19 cellular contexts compared by ENCODE assay signal in the genomic region with DNA sequence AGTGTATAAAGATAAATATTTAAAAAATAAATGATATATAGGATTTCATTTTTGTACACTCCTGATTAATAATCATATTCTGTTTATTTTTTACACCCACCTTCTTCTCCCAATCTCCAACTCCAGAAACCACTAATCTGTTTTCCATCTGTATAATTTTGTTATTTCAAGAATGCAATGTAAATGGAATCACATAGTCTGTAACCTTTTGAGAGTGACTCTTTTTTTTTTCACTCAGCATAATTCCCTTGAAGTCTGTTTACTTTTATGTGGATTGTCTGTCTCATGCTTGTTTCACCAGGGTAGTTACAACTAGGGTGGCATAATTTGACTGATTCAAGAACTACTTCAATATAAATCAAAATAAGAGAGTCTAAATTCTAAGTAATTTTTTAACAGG. TPM values are rescaled to one million over a fixed set of nuclear protein-coding genes. Genes with fewer than 3 reads are reported as not detected.
"Had no signal": no experiment of that assay in that cellular context is flagged by ENCODE, and none has a peak within 500 bp of the region (broad histone marks: within the 10 kb centered on the region; RNA-seq: fewer than 3 reads in every experiment).

No MANE protein-coding gene starts in this region.

- H3K4me1 ChIP-seq: foreskin keratinocyte, testis, vagina had no signal

- H3K27me3 Mint-ChIP-seq: effector memory CD8-positive, alpha-beta T cell; stimulated activated naive B cell treated with anti-CD40 and anti-IgM and Interleukin-4, amounts not matched to agents 10 μg/mL and 1 μg/mL and 100 μg/mL, for 72 hours; stimulated activated naive CD8-positive, alpha-beta T cell treated with anti-CD3 and anti-CD28 coated beads, Interleukin-15, amount 100 ng/mL, for 72 hours had no signal

- H3K9me3 Mint-ChIP-seq: effector memory CD8-positive, alpha-beta T cell; stimulated activated naive CD8-positive, alpha-beta T cell treated with anti-CD3 and anti-CD28 coated beads, Interleukin-15, amount 100 ng/mL, for 72 hours had no signal

- H3K27me3 ChIP-seq: esophagus squamous epithelium, foreskin keratinocyte, neutrophil, spleen, testis, tibial nerve, upper lobe of right lung, vagina had no signal

- DNase-seq: cortex of kidney; effector memory CD8-positive, alpha-beta T cell; esophagus squamous epithelium; foreskin keratinocyte; kidney glomerular epithelial cell; mammary epithelial cell; posterior cingulate gyrus; spleen; stimulated activated CD4-positive, alpha-beta T cell treated with anti-CD3 and anti-CD28 coated beads, Interleukin-2, amount 100 ng/mL, for 24 hours; stimulated activated CD4-positive, alpha-beta T cell treated with anti-CD3 and anti-CD28 coated beads, Interleukin-4, amount 100 ng/mL, for 4 hours; stimulated activated naive B cell treated with anti-CD40 and anti-IgM and Interleukin-4, amounts not matched to agents 10 μg/mL and 1 μg/mL and 100 μg/mL, for 72 hours; stimulated activated naive CD8-positive, alpha-beta T cell treated with anti-CD3 and anti-CD28 coated beads, Interleukin-15, amount 100 ng/mL, for 72 hours; testis; upper lobe of right lung had no signal

- ATAC-seq: effector memory CD8-positive, alpha-beta T cell; foreskin keratinocyte; left lobe of liver; sciatic nerve; stimulated activated naive B cell treated with anti-CD40 and anti-IgM and Interleukin-4, amounts not matched to agents 10 μg/mL and 1 μg/mL and 100 μg/mL, for 72 hours; stimulated activated naive CD8-positive, alpha-beta T cell treated with anti-CD3 and anti-CD28 coated beads, Interleukin-15, amount 100 ng/mL, for 72 hours; upper lobe of right lung had no signal

- H3K36me3 ChIP-seq: esophagus squamous epithelium, neutrophil, spleen, tibial nerve, upper lobe of right lung, vagina had no signal

- H3K9me3 ChIP-seq: esophagus squamous epithelium, neutrophil, testis, tibial nerve, upper lobe of right lung, vagina had no signal

- H3K4me3 Mint-ChIP-seq: effector memory CD8-positive, alpha-beta T cell; stimulated activated naive B cell treated with anti-CD40 and anti-IgM and Interleukin-4, amounts not matched to agents 10 μg/mL and 1 μg/mL and 100 μg/mL, for 72 hours; stimulated activated naive CD8-positive, alpha-beta T cell treated with anti-CD3 and anti-CD28 coated beads, Interleukin-15, amount 100 ng/mL, for 72 hours had no signal

- H3K27ac Mint-ChIP-seq: effector memory CD8-positive, alpha-beta T cell; stimulated activated naive B cell treated with anti-CD40 and anti-IgM and Interleukin-4, amounts not matched to agents 10 μg/mL and 1 μg/mL and 100 μg/mL, for 72 hours; stimulated activated naive CD8-positive, alpha-beta T cell treated with anti-CD3 and anti-CD28 coated beads, Interleukin-15, amount 100 ng/mL, for 72 hours had no signal

- H3K4me3 ChIP-seq: esophagus squamous epithelium, spleen, testis, tibial nerve, upper lobe of right lung, vagina had no signal

- H3K4me1 Mint-ChIP-seq: stimulated activated naive B cell treated with anti-CD40 and anti-IgM and Interleukin-4, amounts not matched to agents 10 μg/mL and 1 μg/mL and 100 μg/mL, for 72 hours; stimulated activated naive CD8-positive, alpha-beta T cell treated with anti-CD3 and anti-CD28 coated beads, Interleukin-15, amount 100 ng/mL, for 72 hours had no signal

RNA-seq across cellular contexts. Expression of a gene that starts 50.0 kb away (rescaled TPM):
- total RNA-seq: foreskin keratinocyte had no signal
